Comparison of ENCODE assay signal across 11 cellular contexts in genomic region chr13:29936051-29936813, GRCh38.
DNase-seq lines count a peak whose midpoint lies in the region; ATAC-seq and TF ChIP-seq lines count a peak whose summit lies in the region.
"Had no signal": no experiment of that assay in that cellular context is flagged by ENCODE, and none has a peak within 500 bp of the region (broad histone marks: within the 10 kb centered on the region; RNA-seq: fewer than 3 reads in every experiment).

No MANE protein-coding gene starts in this region.

- no peaks in the 10 kb centered on the region for H3K27me3 ChIP-seq in Peyer's patch

- TF ChIP-seq CTCF in CD14-positive monocyte (IDR thresholded peaks at IDR 0.05): no peak
- TF ChIP-seq CTCF in Peyer's patch (IDR thresholded peaks at IDR 0.05): no peak
- no peak for TF ChIP-seq CTCF in glutamatergic neuron (IDR thresholded peaks at IDR 0.05; ENCODE audit: partially characterized antibody, unreplicated experiment)
- no peak for TF ChIP-seq CTCF in GM10266 (IDR thresholded peaks at IDR 0.05; ENCODE audit: control insufficient read depth, insufficient read depth, low read depth, missing control alignments)

- H3K9me3 Mint-ChIP-seq in CD14-positive monocyte: no peaks in the 10 kb centered on the region
- peaks cover 10% of the 10 kb centered on the region for H3K9me3 Mint-ChIP-seq in glutamatergic neuron (ENCODE audit: unreplicated experiment)

- no peak for TF ChIP-seq POLR2A in Peyer's patch (IDR thresholded peaks at IDR 0.05)

- peak; percentile 7 for ATAC-seq in GM19452 (IDR thresholded peaks at IDR 0.05; ENCODE audit: unreplicated experiment)

- peak overlapping the region; percentile 37 to 72 (median 44) for H3K27ac ChIP-seq in Peyer's patch

- H3K4me1 ChIP-seq in Peyer's patch: peaks cover 0 to 6% (median 0%) of the 10 kb centered on the region in 4 donors

- intact Hi-C loops in CD14-positive monocyte (cut with micrococcal nuclease): no loop called here

- H3K9me3 ChIP-seq in Peyer's patch: no peaks in the 10 kb centered on the region

- H3K36me3 ChIP-seq in Peyer's patch: no peaks in the 10 kb centered on the region

- peak overlapping the region; percentile 35 to 75 for H3K4me3 Mint-ChIP-seq in CD14-positive monocyte
- no peak overlapping the region for H3K4me3 Mint-ChIP-seq in glutamatergic neuron (ENCODE audit: unreplicated experiment)

- peaks cover 15% of the 10 kb centered on the region for H3K4me1 Mint-ChIP-seq in CD14-positive monocyte
- H3K4me1 Mint-ChIP-seq in glutamatergic neuron (ENCODE audit: low read depth, unreplicated experiment): peaks cover 35% of the 10 kb centered on the region

- peaks cover 5 to 6% (median 6%) of the 10 kb centered on the region in 3 donors for H3K27me3 Mint-ChIP-seq in CD14-positive monocyte (ENCODE audit: low read depth in 3 of 3)
- no peaks in the 10 kb centered on the region for H3K27me3 Mint-ChIP-seq in glutamatergic neuron (ENCODE audit: unreplicated experiment)

- H3K36me3 Mint-ChIP-seq in CD14-positive monocyte (no peaks in the 10 kb centered on the region), glutamatergic neuron (ENCODE audit: unreplicated experiment) (peaks cover 10% of the 10 kb centered on the region)
- H3K36me3 Mint-ChIP-seq: brain had no signal

- DNase-seq in CD14-positive monocyte (ENCODE audit: low spot score) (no peak), Peyer's patch (peak in 1 of 3 donors; percentile 27), glutamatergic neuron (no peak), hippocampal formation (lab: John Stamatoyannopoulos, UW) (no peak), NCI-H128 (lab: John Stamatoyannopoulos, UW; ENCODE audit: unreplicated experiment) (no peak), GM10266 (ENCODE audit: extremely low spot score) (no peak)
- DNase-seq in stimulated activated CD8-positive, alpha-beta memory T cell treated with anti-CD3 and anti-CD28 coated beads, Interleukin-4, amount 100 ng/mL, for 48 hours: no peak
- DNase-seq: NCI-H1092 treated with DMSO at 0.1 percent for 48 hours, retina had no signal

- H3K4me3 ChIP-seq in Peyer's patch: peak overlapping the region in 3 of 4 donors; percentile 13 to 37 (median 17)

- H3K27ac Mint-ChIP-seq in CD14-positive monocyte (peak overlapping the region in 3 of 7 donors; percentile 8 to 34 (median 11)), glutamatergic neuron (ENCODE audit: unreplicated experiment) (peak overlapping the region; percentile 5)
